20 cellular contexts compared by ENCODE assay signal in genomic region chr20:64149809-64150560, GRCh38. TPM values are rescaled to one million over a fixed set of nuclear protein-coding genes. Genes with fewer than 3 reads are reported as not detected.
A peak's percentile ranks its signal among the peaks of the same experiment; 100 is the strongest.
DNase-seq lines count a peak whose midpoint lies in the region; ATAC-seq, FAIRE-seq and TF ChIP-seq lines count a peak whose summit lies in the region.
"Had no signal": no experiment of that assay in that cellular context is flagged by ENCODE, and none has a peak within 500 bp of the region (broad histone marks: within the 10 kb centered on the region; RNA-seq: fewer than 3 reads in every experiment).

No MANE protein-coding gene starts in this region.

- no peak for ATAC-seq in A549

- H3K27ac ChIP-seq in A549 (no peak overlapping the region), dorsolateral prefrontal cortex (no peak overlapping the region), trophoblast cell (ENCODE audit: low read depth, low read length) (no peak overlapping the region)

- FAIRE-seq in A549 (lab: Jason Lieb, UNC) (no peak), GM12891 (lab: Jason Lieb, UNC) (peak; percentile 9)
- FAIRE-seq: H54, RCC 7860 had no signal

- H3K9ac ChIP-seq in trophoblast cell (ENCODE audit: low read length) = no peak overlapping the region

- H3K4me1 ChIP-seq in A549 = no peaks in the 10 kb centered on the region
- H3K4me1 ChIP-seq in trophoblast cell (ENCODE audit: control insufficient read depth in 1 of 2, insufficient read depth in 2 of 2, low read length in 2 of 2) = no peaks in the 10 kb centered on the region
- H3K4me1 ChIP-seq: Caco-2 had no signal

- peaks cover 14% of the 10 kb centered on the region for H3K9me3 ChIP-seq in A549
- H3K9me3 ChIP-seq in trophoblast cell (ENCODE audit: insufficient read depth, low read depth, low read length) = peaks cover 24% of the 10 kb centered on the region

- TF ChIP-seq CTCF in A549 (IDR thresholded peaks at IDR 0.05) = no peak
- TF ChIP-seq CTCF in dorsolateral prefrontal cortex (IDR thresholded peaks at IDR 0.05 in 54 of 56, conservative IDR thresholded peaks at IDR 0.05 in 2 of 56; ENCODE audit: low read depth in 1 of 56, partially characterized antibody in 56 of 56) = no peak

- H4K12ac ChIP-seq in trophoblast cell (ENCODE audit: low read depth, low read length) = no peak overlapping the region

- CTCF ChIA-PET in A549 (lab: Yijun Ruan, JAX) = interaction anchor here (0.6 to 0.9 kb wide), 2 partner anchors 9 to 59 kb away, joined by 3 read pairs; no protein-coding TSS in a partner anchor

- H2AK5ac ChIP-seq in trophoblast cell (ENCODE audit: low read length) = no peak overlapping the region

- intact Hi-C loops in dorsolateral prefrontal cortex (cut with DNase I) = no loop called here

- no peak overlapping the region for H2BK12ac ChIP-seq in trophoblast cell (ENCODE audit: low read length)

- H3K79me1 ChIP-seq in trophoblast cell (ENCODE audit: low read length) = no peaks in the 10 kb centered on the region

- no peak overlapping the region for H3K18ac ChIP-seq in trophoblast cell (ENCODE audit: low read length)

- H3K4ac ChIP-seq in trophoblast cell (ENCODE audit: low read depth, low read length) = no peak overlapping the region

- no peak for TF ChIP-seq EP300 in A549 (IDR thresholded peaks at IDR 0.05)

- H4K91ac ChIP-seq in trophoblast cell (ENCODE audit: low read depth, low read length) = no peak overlapping the region

- no peak overlapping the region for H3K14ac ChIP-seq in trophoblast cell (ENCODE audit: low read length)

- H2BK120ac ChIP-seq in trophoblast cell (ENCODE audit: insufficient read depth, low read length, poor library complexity) = no peak overlapping the region

- H3K4me2 ChIP-seq in A549 = no peak overlapping the region
- H3K4me2 ChIP-seq in trophoblast cell (ENCODE audit: low read length) = no peak overlapping the region

- no peak overlapping the region for H2BK5ac ChIP-seq in trophoblast cell (ENCODE audit: low read depth, low read length, poor library complexity)

- no peak for TF ChIP-seq POLR2A in A549 (IDR thresholded peaks at IDR 0.05; ENCODE audit: low read length)
- no peak for TF ChIP-seq POLR2A in GM12891 (IDR thresholded peaks at IDR 0.05; ENCODE audit: low read depth, low read length)
- TF ChIP-seq POLR2A in erythroblast (IDR thresholded peaks at IDR 0.05; ENCODE audit: low read length) = no peak

- H3K27me3 ChIP-seq in dorsolateral prefrontal cortex = peaks cover 0 to 14% (median 0%) of the 10 kb centered on the region in 45 donors
- H3K27me3 ChIP-seq in trophoblast cell (ENCODE audit: insufficient read depth, low read length) = no peaks in the 10 kb centered on the region

- DNase-seq in A549 (ENCODE audit: low read depth in 1 of 2, low spot score in 1 of 2) (no peak), GM12891 (ENCODE audit: insufficient read length, low spot score) (no peak), dorsolateral prefrontal cortex (peak in 6 of 10 donors; percentile 1 to 23 (median 8)), trophoblast cell (no peak), pons (ENCODE audit: low spot score) (no peak), erythroblast (lab: John Stamatoyannopoulos, UW) (no peak)
- no peak for DNase-seq in activated CD4-positive, alpha-beta T cell treated with anti-CD3 and anti-CD28 coated beads for 4 hours
- no peak for DNase-seq in central memory CD4-positive, alpha-beta T cell
- DNase-seq: CD4-positive, CD25-positive, alpha-beta regulatory T cell; DMS153; HFFc6; Kasumi-1; MM.1S; NCI-H187; NCI-H345; NCI-H526 treated with DMSO at 0.1 percent for 48 hours; SHP77 treated with DMSO at 0.1 percent for 48 hours had no signal

- peak overlapping the region; percentile 6 for H3K23ac ChIP-seq in trophoblast cell (ENCODE audit: low read length)

- 77% methylated on average over 26 of the region's 26 CpGs for WGBS in A549 (ENCODE audit: missing lambda C conversion rate)
- WGBS in trophoblast cell (ENCODE audit: extremely low coverage, insufficient coverage, insufficient read length) = no CpG with 5 or more reads among the region's 26 CpGs

- H4K8ac ChIP-seq in trophoblast cell (ENCODE audit: low read depth, low read length) = no peak overlapping the region

- H3K79me2 ChIP-seq in trophoblast cell (ENCODE audit: control insufficient read depth, insufficient read depth, low read length, poor library complexity) = no peaks in the 10 kb centered on the region

- POLR2A ChIA-PET in A549 (lab: Yijun Ruan, JAX) = no interaction called here

- H3K4me3 ChIP-seq in A549 (no peak overlapping the region), dorsolateral prefrontal cortex (no peak overlapping the region), trophoblast cell (ENCODE audit: low read depth, low read length) (peak overlapping the region; percentile 50)

- no peak overlapping the region for H2AFZ ChIP-seq in trophoblast cell (ENCODE audit: insufficient read depth, low read length, poor library complexity)

- no peak for TF ChIP-seq RAD21 in A549 (conservative IDR thresholded peaks at IDR 0.05 in 1 of 2, IDR thresholded peaks at IDR 0.05 in 1 of 2)

- H3K36me3 ChIP-seq in trophoblast cell (ENCODE audit: control insufficient read depth in 1 of 2, insufficient read depth in 2 of 2, low read length in 2 of 2) = no peaks in the 10 kb centered on the region

TF ChIP-seq in A549, 52 proteins besides CTCF, POLR2A, EP300 and RAD21 (continues in another document):
- TF ChIP-seq BCL3 (IDR thresholded peaks at IDR 0.05) (no peak), KDM1A (IDR thresholded peaks at IDR 0.05; ENCODE audit: low read depth) (peak; percentile 66; the same call in 1 of the 2 replicates), BHLHE40 (IDR thresholded peaks at IDR 0.05; ENCODE audit: low read depth, low read length) (no peak), CHD2 (IDR thresholded peaks at IDR 0.05; ENCODE audit: low read length, partially characterized antibody) (no peak), MYC (IDR thresholded peaks at IDR 0.05; ENCODE audit: borderline replicate concordance, low read length) (no peak)

TF ChIP-seq in GM12891, 5 proteins besides CTCF, POLR2A, EP300 and RAD21:
- TF ChIP-seq PAX5 (IDR thresholded peaks at IDR 0.05; ENCODE audit: insufficient read depth, low read length, severe bottlenecking) (no peak), TAF1 (IDR thresholded peaks at IDR 0.05; ENCODE audit: low read depth, low read length) (no peak), POLR2AphosphoS5 (IDR thresholded peaks at IDR 0.05; ENCODE audit: low read depth, low read length) (no peak), POU2F2 (IDR thresholded peaks at IDR 0.05; ENCODE audit: low read depth, low read length) (no peak), SPI1 (IDR thresholded peaks at IDR 0.05; ENCODE audit: low read depth, low read length) (no peak)

RNA-seq across cellular contexts. Expression of gene MYT1, which starts 14.3 kb away (rescaled TPM):
- 0.22 and 0.29 TPM in 2 replicates for polyA plus RNA-seq in A549 (2011; rRNA removed)
- polyA plus RNA-seq in A549 (2012; cell fraction: cytosol; rRNA removed) = 0.10 and 0.13 TPM in 2 replicates
- 0.20 and 0.47 TPM in 2 replicates for polyA plus RNA-seq in A549 (2012; cell fraction: nucleus; rRNA removed)
- 0.21 to 0.26 TPM (median 0.26 TPM) in 3 replicates for polyA plus RNA-seq in A549 (2017; fragmentation: RNase III; extraction: RNeasy Plus Mini Kit Qiagen cat#74134 plus additional on column Dnase treatment)
- polyA minus RNA-seq in A549 (2011; rRNA and poly(A)+ RNA removed) = 0.04 and 0.10 TPM in 2 replicates
- 0.44 TPM for polyA plus RNA-seq in GM12891 (2012; ENCODE audit: low read depth, missing spikeins)
- total RNA-seq in dorsolateral prefrontal cortex = 10 to 100 TPM in 35 of 120 experiments, 1 to 10 TPM in 85; 4.4 to 16.0 (median 8.6) TPM
- polyA plus RNA-seq in trophoblast cell (2013) = 0.05 and 0.14 TPM in 2 replicates
- total RNA-seq: CD4-positive, CD25-positive, alpha-beta regulatory T cell; HFFc6 had no signal

RNA-seq across cellular contexts. Expression of gene NPBWR2, which starts 42.6 kb away (rescaled TPM):
- polyA plus RNA-seq in A549 (2011; rRNA removed) = not detected in 2 replicates
- not detected in 2 replicates for polyA plus RNA-seq in A549 (2012; cell fraction: cytosol; rRNA removed)
- polyA plus RNA-seq in A549 (2012; cell fraction: nucleus; rRNA removed) = not detected in 2 replicates
- polyA plus RNA-seq in A549 (2017; fragmentation: RNase III; extraction: RNeasy Plus Mini Kit Qiagen cat#74134 plus additional on column Dnase treatment) = not detected in 3 replicates
- not detected in 2 replicates for polyA minus RNA-seq in A549 (2011; rRNA and poly(A)+ RNA removed)
- not detected for polyA plus RNA-seq in GM12891 (2012; ENCODE audit: low read depth, missing spikeins)
- total RNA-seq in dorsolateral prefrontal cortex = 1 to 10 TPM in 95 of 120 experiments, under 1 TPM in 22, not detected in 3; 0.35 to 6.4 (median 1.8) TPM
- polyA plus RNA-seq in trophoblast cell (2013) = not detected in 2 replicates
- total RNA-seq: Caco-2; CD4-positive, CD25-positive, alpha-beta regulatory T cell; HFFc6 had no signal
- polyA plus RNA-seq: CD4-positive, CD25-positive, alpha-beta regulatory T cell had no signal

Comparison
In these comparisons a context has a peak if more than half of its experiments do, and no peak if none do; other contexts are left out.
1. DNase-seq: peak in dorsolateral prefrontal cortex (6 of 10); none in A549 (0 of 2), GM12891 (single experiment), trophoblast cell (0 of 2), activated CD4-positive, alpha-beta T cell treated with anti-CD3 and anti-CD28 coated beads for 4 hours (0 of 2), pons (single experiment), central memory CD4-positive, alpha-beta T cell (single experiment) and erythroblast (0 of 2).